In the genomic region with DNA sequence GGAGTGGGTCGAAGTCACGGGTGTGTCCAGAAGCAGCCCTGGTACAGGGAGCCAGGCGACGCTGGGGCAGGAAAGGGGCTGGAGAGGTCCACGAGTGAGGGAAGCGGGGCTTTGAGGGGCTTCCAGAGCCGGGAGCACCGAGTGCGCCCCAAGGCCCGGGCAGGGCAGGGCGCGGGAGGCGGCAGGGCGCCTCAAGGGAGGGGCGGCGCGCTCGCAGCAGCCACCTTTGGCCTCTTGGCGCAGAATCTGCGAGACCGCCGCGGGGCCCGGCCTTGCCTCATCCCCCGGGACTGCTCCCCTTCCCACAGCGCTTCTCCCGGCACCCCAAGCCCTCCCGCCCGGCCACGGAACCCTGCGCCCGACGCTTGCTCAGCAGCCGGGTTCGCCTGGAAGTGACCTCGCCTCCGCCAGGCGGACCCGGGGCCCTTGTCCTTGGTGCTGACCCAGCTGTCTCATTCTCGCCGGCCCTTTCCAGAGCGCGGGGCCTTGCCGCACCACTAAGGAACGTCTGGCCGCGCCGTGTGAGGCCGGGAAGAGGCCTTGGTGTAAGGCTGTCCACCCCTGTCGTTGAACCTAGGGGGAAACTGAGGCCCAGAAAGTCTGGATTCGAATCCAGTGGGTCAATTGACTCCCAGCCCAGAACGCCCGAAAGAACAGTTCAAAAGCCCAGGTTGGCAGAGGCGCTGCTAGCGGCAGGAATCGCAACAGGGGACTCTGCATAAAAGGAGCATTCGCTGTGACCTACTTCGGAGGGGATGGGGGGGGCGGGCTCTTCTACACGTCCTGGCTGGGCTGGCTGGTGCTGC, we compare ENCODE assay signal across 8 cellular contexts. TPM values are rescaled to one million over a fixed set of nuclear protein-coding genes. Genes with fewer than 3 reads are reported as not detected.
DNase-seq lines count a peak whose midpoint lies in the region; ATAC-seq and TF ChIP-seq lines count a peak whose summit lies in the region.

No MANE protein-coding gene starts in this region.

- H3K4me3 Mint-ChIP-seq in activated naive CD8-positive, alpha-beta T cell: peak overlapping the region; percentile 75
- H3K4me3 Mint-ChIP-seq in osteocyte (ENCODE audit: unreplicated experiment): peak overlapping the region; percentile 61

- H3K36me3 Mint-ChIP-seq in activated naive CD8-positive, alpha-beta T cell: peaks cover 11% of the 10 kb centered on the region
- no peaks in the 10 kb centered on the region for H3K36me3 Mint-ChIP-seq in osteocyte (ENCODE audit: unreplicated experiment)

- H3K4me3 ChIP-seq in GM12865 (ENCODE audit: low read depth, low read length): peak overlapping the region; percentile 29

- no peak for TF ChIP-seq CTCF in GM12865 (IDR thresholded peaks at IDR 0.05; ENCODE audit: insufficient read depth, low read depth, low read length, missing control alignments)
- no peak for TF ChIP-seq CTCF in osteocyte (IDR thresholded peaks at IDR 0.05)

- H3K27me3 Mint-ChIP-seq in activated naive CD8-positive, alpha-beta T cell: peaks cover 55% of the 10 kb centered on the region
- peaks cover 80% of the 10 kb centered on the region for H3K27me3 Mint-ChIP-seq in osteocyte (ENCODE audit: unreplicated experiment)

- ATAC-seq in HG02870 (IDR thresholded peaks at IDR 0.05; ENCODE audit: unreplicated experiment): peak; percentile 32

- H3K27ac Mint-ChIP-seq in activated naive CD8-positive, alpha-beta T cell: no peak overlapping the region
- H3K27ac Mint-ChIP-seq in osteocyte (ENCODE audit: unreplicated experiment): no peak overlapping the region

- peaks cover 14% of the 10 kb centered on the region for H3K4me1 Mint-ChIP-seq in activated naive CD8-positive, alpha-beta T cell (ENCODE audit: low read depth)
- peaks cover 6% of the 10 kb centered on the region for H3K4me1 Mint-ChIP-seq in osteocyte (ENCODE audit: unreplicated experiment)

- DNase-seq in 8988T (peak; percentile 77), GM12865 (ENCODE audit: low read depth) (peak; percentile 44), NCI-H774 (lab: John Stamatoyannopoulos, UW) (peak; percentile 17), glomerular visceral epithelial cell (ENCODE audit: extremely low spot score) (peak; percentile 67), osteocyte (ENCODE audit: extremely low spot score, unreplicated experiment) (peak; percentile 88), NCI-H1694 treated with DMSO at 0.1 percent for 48 hours (lab: John Stamatoyannopoulos, UW) (no peak)

- peaks cover 9% of the 10 kb centered on the region for H3K9me3 Mint-ChIP-seq in activated naive CD8-positive, alpha-beta T cell (ENCODE audit: low read depth)
- H3K9me3 Mint-ChIP-seq in osteocyte (ENCODE audit: unreplicated experiment): no peaks in the 10 kb centered on the region

RNA-seq across cellular contexts. Expression of a gene that starts 0.6 kb away (rescaled TPM):
- 0.13 and 0.19 TPM in 2 replicates for total RNA-seq in osteocyte
